In the genomic region with DNA sequence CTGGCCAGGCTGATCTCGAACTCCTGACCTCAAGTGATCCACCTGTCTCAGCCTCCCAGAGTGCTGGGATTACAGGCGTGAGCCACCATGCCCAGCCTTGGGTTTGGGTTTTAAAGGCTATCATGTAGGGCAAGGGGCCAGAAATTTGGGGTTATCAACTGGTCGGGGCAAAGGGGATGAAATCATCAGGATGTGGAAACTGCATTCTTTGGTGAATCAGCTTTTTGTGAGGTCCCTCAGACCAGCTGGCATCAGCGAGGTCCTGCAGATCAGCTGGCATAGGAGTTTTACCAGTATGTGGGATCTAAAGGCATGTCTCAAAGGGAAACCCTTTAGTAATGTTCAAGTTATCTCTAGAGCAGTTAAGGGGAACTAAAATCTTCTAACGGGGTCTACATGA, we compare ENCODE assay signal across 1 cellular context.
TF ChIP-seq lines count a peak whose summit lies in the region.

No MANE protein-coding gene starts in this region.

TF ChIP-seq in IMR-90, 13 proteins besides CTCF, POLR2A, EP300 and RAD21 (continued from another document):
- TF ChIP-seq CEBPB (IDR thresholded peaks at IDR 0.05; ENCODE audit: low read depth, low read length): peak; percentile 25; the same call in 1 of the 2 replicates
- TF ChIP-seq, protein P1, sequence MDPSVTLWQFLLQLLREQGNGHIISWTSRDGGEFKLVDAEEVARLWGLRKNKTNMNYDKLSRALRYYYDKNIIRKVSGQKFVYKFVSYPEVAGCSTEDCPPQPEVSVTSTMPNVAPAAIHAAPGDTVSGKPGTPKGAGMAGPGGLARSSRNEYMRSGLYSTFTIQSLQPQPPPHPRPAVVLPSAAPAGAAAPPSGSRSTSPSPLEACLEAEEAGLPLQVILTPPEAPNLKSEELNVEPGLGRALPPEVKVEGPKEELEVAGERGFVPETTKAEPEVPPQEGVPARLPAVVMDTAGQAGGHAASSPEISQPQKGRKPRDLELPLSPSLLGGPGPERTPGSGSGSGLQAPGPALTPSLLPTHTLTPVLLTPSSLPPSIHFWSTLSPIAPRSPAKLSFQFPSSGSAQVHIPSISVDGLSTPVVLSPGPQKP (IDR thresholded peaks at IDR 0.05; ENCODE audit: borderline replicate concordance, low read depth, low read length): no peak
- peak; percentile 34; the same call in 1 of the 2 replicates for TF ChIP-seq NFE2L2 (IDR thresholded peaks at IDR 0.05; ENCODE audit: low read depth, low read length)
- no peak for TF ChIP-seq BHLHE40 (IDR thresholded peaks at IDR 0.05; ENCODE audit: low read depth, low read length)
- no peak for TF ChIP-seq SMC3 (IDR thresholded peaks at IDR 0.05; ENCODE audit: low read depth, low read length)
- TF ChIP-seq, protein P2, sequence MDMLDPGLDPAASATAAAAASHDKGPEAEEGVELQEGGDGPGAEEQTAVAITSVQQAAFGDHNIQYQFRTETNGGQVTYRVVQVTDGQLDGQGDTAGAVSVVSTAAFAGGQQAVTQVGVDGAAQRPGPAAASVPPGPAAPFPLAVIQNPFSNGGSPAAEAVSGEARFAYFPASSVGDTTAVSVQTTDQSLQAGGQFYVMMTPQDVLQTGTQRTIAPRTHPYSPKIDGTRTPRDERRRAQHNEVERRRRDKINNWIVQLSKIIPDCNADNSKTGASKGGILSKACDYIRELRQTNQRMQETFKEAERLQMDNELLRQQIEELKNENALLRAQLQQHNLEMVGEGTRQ (IDR thresholded peaks at IDR 0.05; ENCODE audit: low read depth, low read length): no peak
- TF ChIP-seq RCOR1 (IDR thresholded peaks at IDR 0.05; ENCODE audit: insufficient replicate concordance, low read length): no peak
- no peak for TF ChIP-seq FOS (IDR thresholded peaks at IDR 0.05; ENCODE audit: low read depth, low read length)
- no peak for TF ChIP-seq MAFK (IDR thresholded peaks at IDR 0.05; ENCODE audit: low read depth, low read length)
- no peak for TF ChIP-seq CHD1 (IDR thresholded peaks at IDR 0.05; ENCODE audit: low read depth, low read length)
- TF ChIP-seq RFX5 (IDR thresholded peaks at IDR 0.05; ENCODE audit: low read depth, low read length): no peak
- TF ChIP-seq MXI1 (IDR thresholded peaks at IDR 0.05; ENCODE audit: borderline replicate concordance, low read depth, low read length): no peak
